In the genomic region with DNA sequence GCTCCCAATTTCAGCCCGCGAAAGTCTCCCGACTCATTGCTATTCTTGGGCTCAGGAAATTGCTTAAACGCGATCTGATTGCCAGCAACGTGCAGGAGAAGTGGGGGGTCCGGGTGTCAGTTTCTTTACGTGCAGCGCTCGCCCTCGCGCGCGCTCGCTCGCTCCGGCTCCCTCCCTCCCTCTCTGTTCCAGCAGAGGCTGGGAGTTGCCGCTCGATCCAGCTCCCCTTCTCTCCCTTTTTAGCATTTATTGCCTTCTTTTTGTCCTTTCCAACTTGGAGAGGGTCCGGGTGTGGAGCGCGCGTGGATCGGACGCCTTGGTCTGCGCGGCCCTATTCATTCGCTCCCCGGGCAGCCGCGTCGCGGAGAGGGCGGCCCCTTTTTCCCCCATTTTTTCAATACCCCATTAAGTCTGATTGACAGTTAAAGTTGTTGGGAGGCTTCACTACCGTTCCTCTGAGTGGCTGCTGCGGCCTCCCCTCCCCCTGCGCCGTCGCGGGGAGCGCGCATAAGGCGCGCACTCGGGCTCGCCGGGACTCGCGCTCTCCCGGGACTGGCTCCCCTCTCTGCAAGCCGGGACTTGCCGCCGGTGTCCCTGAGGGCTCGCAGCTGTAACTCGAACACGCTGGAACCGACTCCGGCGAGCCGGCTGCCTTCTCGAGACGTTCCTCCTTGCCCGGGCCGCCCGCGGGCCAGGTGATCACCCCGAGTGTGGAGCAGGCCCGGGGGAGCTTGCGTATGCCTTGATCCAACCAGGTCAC, we compare ENCODE assay signal across 8 cellular contexts. TPM values are rescaled to one million over a fixed set of nuclear protein-coding genes. Genes with fewer than 3 reads are reported as not detected.
DNase-seq lines count a peak whose midpoint lies in the region; ATAC-seq, FAIRE-seq and TF ChIP-seq lines count a peak whose summit lies in the region.

Gene DHRS3 (minus strand): TSS at position 310 of the 760 bp plus-strand sequence. CDS start 862 bp downstream, outside the sequence.

- peak within 1 kb of the TSS; percentile 87 for H3K9ac ChIP-seq in astrocyte (ENCODE audit: low read length)

- H3K36me3 ChIP-seq in astrocyte (ENCODE audit: insufficient read depth, low read length): no peaks in the 10 kb centered on the region
- H3K36me3 ChIP-seq in psoas muscle (ENCODE audit: insufficient read depth in 1 of 2, low read depth in 1 of 2): peaks cover 0 to 3% of the 10 kb centered on the region in 2 donors

- peak; percentile 71 to 75 for ATAC-seq in right cardiac atrium
- peak; percentile 71 to 75 (median 72) for ATAC-seq in psoas muscle
- ATAC-seq in HG03521 (IDR thresholded peaks at IDR 0.05; ENCODE audit: unreplicated experiment): no peak
- ATAC-seq in GM21367 (IDR thresholded peaks at IDR 0.05; ENCODE audit: unreplicated experiment): no peak

- H3K27me3 Mint-ChIP-seq in astrocyte (ENCODE audit: low read depth, unreplicated experiment): peaks cover 23% of the 10 kb centered on the region

- H3K27ac Mint-ChIP-seq in astrocyte (ENCODE audit: unreplicated experiment): peak within 1 kb of the TSS; percentile 87

- H3K9me3 Mint-ChIP-seq in astrocyte (ENCODE audit: unreplicated experiment): no peaks in the 10 kb centered on the region

- FAIRE-seq in astrocyte (lab: Jason Lieb, UNC): no peak

- peak within 1 kb of the TSS; percentile 67 for H2AFZ ChIP-seq in astrocyte (ENCODE audit: low read depth, low read length)

- H3K4me3 Mint-ChIP-seq in astrocyte (ENCODE audit: unreplicated experiment): peak within 1 kb of the TSS; percentile 95

- peak within 1 kb of the TSS; percentile 95 for H3K4me2 ChIP-seq in astrocyte (ENCODE audit: low read length)

- peak within 1 kb of the TSS; percentile 68 for H3K27ac ChIP-seq in astrocyte (ENCODE audit: low read depth, low read length)
- H3K27ac ChIP-seq in right cardiac atrium (ENCODE audit: low read length): peak within 1 kb of the TSS; percentile 98
- H3K27ac ChIP-seq in psoas muscle: peak within 1 kb of the TSS; percentile 96

- peaks cover 39% of the 10 kb centered on the region for H3K4me1 ChIP-seq in astrocyte (ENCODE audit: insufficient read depth, low read length)
- H3K4me1 ChIP-seq in right cardiac atrium (ENCODE audit: control insufficient read depth, insufficient read depth, low read length): peaks cover 16% of the 10 kb centered on the region
- peaks cover 36% of the 10 kb centered on the region for H3K4me1 ChIP-seq in psoas muscle

- no peak for TF ChIP-seq CTCF in astrocyte (IDR thresholded peaks at IDR 0.05; ENCODE audit: insufficient read depth, low read depth, low read length)
- TF ChIP-seq CTCF in psoas muscle (IDR thresholded peaks at IDR 0.05): no peak

- DNase-seq in M059J (ENCODE audit: low read depth) (peak; percentile 83), astrocyte (ENCODE audit: low read depth) (peak; percentile 76), right cardiac atrium (peak; percentile 82 to 94 (median 94)), psoas muscle (peak; percentile 82 to 90)

- H4K20me1 ChIP-seq in astrocyte (ENCODE audit: insufficient read depth, low read length): peaks cover 23% of the 10 kb centered on the region

- no peaks in the 10 kb centered on the region for H3K36me3 Mint-ChIP-seq in astrocyte (ENCODE audit: low read depth, unreplicated experiment)

- WGBS in right cardiac atrium: 1% methylated on average over 69 of the region's 69 CpGs
- 4 to 13% (median 7%) methylated on average over 63 to 69 of the region's 69 CpGs for WGBS in psoas muscle, 3 donors

- H3K9me3 ChIP-seq in astrocyte (ENCODE audit: insufficient read depth, low read depth, low read length): no peaks in the 10 kb centered on the region
- no peaks in the 10 kb centered on the region for H3K9me3 ChIP-seq in right cardiac atrium (ENCODE audit: control insufficient read depth, low read length)
- H3K9me3 ChIP-seq in psoas muscle: no peaks in the 10 kb centered on the region

- intact Hi-C loops in T-helper 2 cell treated with Interferon-gamma antibody and Interleukin-4, amounts not matched to agents 100 ng/mL and 5 ng/mL, for 36 hours (cut with micrococcal nuclease): loop anchor here (1.0 to 5.0 kb wide), 8 partner anchors 14 to 456 kb away; no protein-coding TSS in a partner anchor
- intact Hi-C loops in right cardiac atrium (cut with DNase I): loop anchor here in 3 of 4 donors (5.0 to 10.0 kb wide), 5 partner anchors 61 to 211 kb away; no protein-coding TSS in a partner anchor
- intact Hi-C loops in psoas muscle (cut with DNase I): loop anchor here (1.0 to 5.0 kb wide), 4 partner anchors 23 to 211 kb away; no protein-coding TSS in a partner anchor

- H3K79me2 ChIP-seq in astrocyte (ENCODE audit: insufficient read depth, low read length): peaks cover 44% of the 10 kb centered on the region

- H3K4me3 ChIP-seq in GM08714 (ENCODE audit: low read length): peak within 1 kb of the TSS; percentile 39
- H3K4me3 ChIP-seq in astrocyte (ENCODE audit: insufficient read depth, low read depth, low read length): peak within 1 kb of the TSS; percentile 74
- peak within 1 kb of the TSS; percentile 78 for H3K4me3 ChIP-seq in right cardiac atrium (ENCODE audit: low read length)
- H3K4me3 ChIP-seq in psoas muscle: peak within 1 kb of the TSS; percentile 85

- H3K4me1 Mint-ChIP-seq in astrocyte (ENCODE audit: low read depth, unreplicated experiment): peaks cover 27% of the 10 kb centered on the region

- H3K27me3 ChIP-seq in astrocyte (ENCODE audit: insufficient read depth, low read length) (peaks cover 5% of the 10 kb centered on the region), right cardiac atrium (ENCODE audit: control insufficient read depth, insufficient read depth) (no peaks in the 10 kb centered on the region), psoas muscle (ENCODE audit: insufficient read depth in 3 of 3, low read length in 2 of 3) (no peaks in the 10 kb centered on the region)

RNA-seq across cellular contexts. Expression of gene DHRS3, which starts in this region (rescaled TPM):
- total RNA-seq in M059J (2014; rRNA removed; shearing (Covaris generic)): 47.3 and 51.5 TPM in 2 replicates
- 44.8 and 46.8 TPM in 2 replicates for total RNA-seq in T-helper 2 cell treated with Interferon-gamma antibody and Interleukin-4, amounts not matched to agents 100 ng/mL and 5 ng/mL, for 36 hours
- total RNA-seq in astrocyte (3.2 and 3.4 TPM in 2 replicates), right cardiac atrium (10 to 100 TPM; 83.0 to 97.0 (median 83.5) TPM), psoas muscle (10 to 100 TPM; 21.7 to 78.7 (median 54.9) TPM)
- polyA plus RNA-seq in right cardiac atrium (53.6 TPM), psoas muscle (10 to 100 TPM; 27.2 to 65.1 (median 28.3) TPM)

Comparison
In these comparisons a context has a peak if more than half of its experiments do, and no peak if none do; other contexts are left out.
1. ATAC-seq: peak in right cardiac atrium (2 of 2) and psoas muscle (4 of 4); none in HG03521 (single experiment) and GM21367 (single experiment).
2. Peak in every context shown above with its lines, with median percentiles within 50 percentile points of each other: H3K4me3 ChIP-seq, DNase-seq and H3K27ac ChIP-seq.